ENCODE assay signal across 15 cellular contexts in the genomic region with DNA sequence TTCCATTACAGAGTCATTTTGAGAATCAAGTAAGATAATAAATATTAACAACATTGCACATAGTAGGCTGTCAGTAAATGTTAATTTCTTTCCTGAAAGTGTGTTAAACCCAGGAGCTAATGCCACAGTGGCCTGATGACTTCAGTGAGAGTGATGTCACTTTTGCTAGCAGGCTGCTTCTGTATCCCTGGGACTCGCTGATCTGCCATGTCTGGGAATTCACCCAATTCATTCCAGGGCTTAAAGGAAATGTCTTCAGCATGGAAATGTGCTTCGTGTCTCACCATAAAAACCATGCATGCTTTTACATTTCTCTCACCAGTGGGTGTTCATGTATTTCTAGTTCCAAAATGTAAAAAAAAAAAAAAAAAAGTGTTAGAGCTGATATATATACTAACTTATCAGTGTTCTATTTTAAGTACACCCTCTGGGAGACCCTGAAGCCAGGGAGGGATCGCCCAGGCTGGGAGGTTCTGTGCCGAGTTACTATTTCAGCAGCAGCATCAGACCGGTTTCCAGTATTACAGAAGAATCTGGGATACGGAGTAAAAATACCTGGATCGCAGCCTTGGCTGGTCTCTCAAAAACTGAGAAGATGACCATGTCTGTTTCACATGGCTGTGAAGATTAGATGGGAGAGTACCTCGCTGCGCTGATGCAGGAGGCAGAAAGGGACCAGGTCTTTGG. TPM values are rescaled to one million over a fixed set of nuclear protein-coding genes. Genes with fewer than 3 reads are reported as not detected.
DNase-seq lines count a peak whose midpoint lies in the region.
"Had no signal": no experiment of that assay in that cellular context is flagged by ENCODE, and none has a peak within 500 bp of the region (broad histone marks: within the 10 kb centered on the region; RNA-seq: fewer than 3 reads in every experiment).

No MANE protein-coding gene starts in this region.

- H3K9me3 ChIP-seq in HUES64 (ENCODE audit: insufficient read depth, low read depth, low read length) (0 out of 2 replicates have a peak, but pooled peaks cover 2% of the 10 kb centered on the region), ectodermal cell (ENCODE audit: control insufficient read depth, low read length) (no peaks in the 10 kb centered on the region)
- H3K9me3 ChIP-seq: gastrocnemius medialis had no signal

- H3K9ac ChIP-seq in HUES64 (ENCODE audit: low read depth, low read length), result no peak overlapping the region

- H3K27me3 ChIP-seq in HUES64 (ENCODE audit: insufficient read depth, low read length), result no peaks in the 10 kb centered on the region
- H3K27me3 ChIP-seq in ectodermal cell (ENCODE audit: control insufficient read depth, insufficient read depth, low read length, poor library complexity, severe bottlenecking), result no peaks in the 10 kb centered on the region

- H3K4me1 ChIP-seq in HUES64 (ENCODE audit: insufficient read depth, low read length) (peaks cover 36% of the 10 kb centered on the region), ectodermal cell (ENCODE audit: control insufficient read depth, insufficient read depth, low read length) (peaks cover 52% of the 10 kb centered on the region)
- H3K4me1 ChIP-seq: gastrocnemius medialis had no signal

- no peak overlapping the region for H3K4me3 ChIP-seq in HUES64 (ENCODE audit: low read length)
- H3K4me3 ChIP-seq in ectodermal cell (ENCODE audit: insufficient read depth, low read depth, low read length), result no peak overlapping the region
- H3K4me3 ChIP-seq: gastrocnemius medialis had no signal

- DNase-seq in kidney tubule cell (ENCODE audit: low spot score) (peak; percentile 38), superior temporal gyrus (ENCODE audit: extremely low spot score) (peak; percentile 83), SKM-1 treated with dmso at 0.1 percent for 144 hours (lab: John Stamatoyannopoulos, UW; ENCODE audit: unreplicated experiment) (no peak), CD1c-positive myeloid dendritic cell (ENCODE audit: extremely low spot score) (no peak), MV-4-11 (lab: John Stamatoyannopoulos, UW) (no peak)
- no peak for DNase-seq in activated CD4-positive, alpha-beta T cell treated with anti-CD3 and anti-CD28 coated beads, Interleukin-2, amount 50 U/mL, for 1 hour
- DNase-seq: activated naive CD4-positive, alpha-beta T cell treated with anti-CD3 and anti-CD28 coated beads, Interleukin-2, amount 50 U/mL, for 16 hours; CD8-positive, alpha-beta memory T cell; gastrocnemius medialis; kidney glomerular epithelial cell; NCI-H1092; SIG-M5; small intestine had no signal

- H3K27ac ChIP-seq in HUES64 (ENCODE audit: low read depth, low read length) (0 out of 2 replicates have a peak overlapping the region, but pooled peaks have one; percentile 24), ectodermal cell (ENCODE audit: insufficient read depth, low read depth, low read length, poor library complexity, severe bottlenecking) (peak overlapping the region; percentile 97)
- H3K27ac ChIP-seq: gastrocnemius medialis had no signal

- peaks cover 2% of the 10 kb centered on the region; the same call in 1 of the 2 replicates for H3K36me3 ChIP-seq in HUES64 (ENCODE audit: insufficient read depth, low read length)
- H3K36me3 ChIP-seq in ectodermal cell (ENCODE audit: control insufficient read depth, insufficient read depth, low read length), result peaks cover 19% of the 10 kb centered on the region
- H3K36me3 ChIP-seq: gastrocnemius medialis had no signal

- WGBS in HUES64, result 77% methylated on average over 9 of the region's 9 CpGs
- 76 to 78% methylated on average over 9 of the region's 9 CpGs for WGBS in ectodermal cell, 2 experiments

RNA-seq across cellular contexts. Expression of a gene that starts 56.7 kb away (rescaled TPM):
- polyA plus RNA-seq in HUES64 (2013, experiment 1 of 2), result 4.8 TPM
- 6.2 TPM for polyA plus RNA-seq in HUES64 (2013, experiment 2 of 2)
- 18.6 TPM for polyA plus RNA-seq in ectodermal cell (2013, experiment 1 of 4)
- 17.7 TPM for polyA plus RNA-seq in ectodermal cell (2013, experiment 2 of 4)
- polyA plus RNA-seq in ectodermal cell (2013, experiment 3 of 4), result 18.3 TPM
- 22.9 TPM for polyA plus RNA-seq in ectodermal cell (2013, experiment 4 of 4)

Comparison
In these comparisons a context has a peak if more than half of its experiments do, and no peak if none do; other contexts are left out.
1. DNase-seq: peak in kidney tubule cell (single experiment) and superior temporal gyrus (single experiment); none in SKM-1 treated with dmso at 0.1 percent for 144 hours (single experiment), CD1c-positive myeloid dendritic cell (single experiment), activated CD4-positive, alpha-beta T cell treated with anti-CD3 and anti-CD28 coated beads, Interleukin-2, amount 50 U/mL, for 1 hour (single experiment) and MV-4-11 (single experiment).